Comparison of ENCODE assay signal across 15 cellular contexts in the genomic region with DNA sequence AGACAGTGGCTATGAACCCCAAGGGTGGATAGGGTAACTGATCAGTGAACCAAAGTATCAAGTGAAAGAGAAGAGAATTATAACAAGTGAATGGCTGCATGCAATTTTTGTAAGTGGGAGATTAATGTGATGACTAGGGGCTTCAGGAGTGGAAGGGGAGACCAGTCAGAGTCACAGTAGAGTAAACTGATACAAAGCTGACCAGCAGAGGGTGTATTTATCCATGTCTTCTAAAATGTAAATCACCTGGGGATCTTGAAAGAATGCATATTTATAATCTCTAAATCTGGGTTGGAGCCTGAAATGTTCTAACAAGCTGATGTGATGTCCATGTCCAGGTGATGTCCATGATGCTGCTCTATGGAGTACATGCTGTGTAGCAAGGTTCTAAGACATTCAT.
A peak's percentile ranks its signal among the peaks of the same experiment; 100 is the strongest.
DNase-seq lines count a peak whose midpoint lies in the region; ATAC-seq, FAIRE-seq and TF ChIP-seq lines count a peak whose summit lies in the region.
"Had no signal": no experiment of that assay in that cellular context is flagged by ENCODE, and none has a peak within 500 bp of the region (broad histone marks: within the 10 kb centered on the region; RNA-seq: fewer than 3 reads in every experiment).

No MANE protein-coding gene starts in this region.

- peaks cover 2% of the 10 kb centered on the region for H3K36me3 Mint-ChIP-seq in astrocyte (ENCODE audit: low read depth, unreplicated experiment)
- H3K36me3 Mint-ChIP-seq: IgD-negative memory B cell had no signal

- H3K4me1 Mint-ChIP-seq in astrocyte (ENCODE audit: low read depth, unreplicated experiment) = no peaks in the 10 kb centered on the region
- H3K4me1 Mint-ChIP-seq: activated B cell treated with CpG ODN at 0.5 μM for 24 hours; central memory CD8-positive, alpha-beta T cell; IgD-negative memory B cell had no signal

- H3K36me3 ChIP-seq in KMS-11 (ENCODE audit: insufficient read depth) (no peaks in the 10 kb centered on the region), astrocyte (ENCODE audit: insufficient read depth, low read length) (no peaks in the 10 kb centered on the region), colonic mucosa (no peaks in the 10 kb centered on the region)

- DNase-seq in COR-L47 (lab: John Stamatoyannopoulos, UW) = peak; percentile 20
- no peak for DNase-seq in astrocyte (ENCODE audit: low read depth)
- peak; percentile 51 for DNase-seq in left kidney (ENCODE audit: low read depth, low spot score)
- no peak for DNase-seq in 8988T
- no peak for DNase-seq in colonic mucosa
- no peak for DNase-seq in mucosa of gallbladder (ENCODE audit: low spot score)
- DNase-seq: activated B cell treated with CpG ODN at 0.5 μM for 24 hours, H7, islet precursor cell, NCI-H2171 had no signal

- H3K4me1 ChIP-seq in KMS-11 (ENCODE audit: low read depth, poor library complexity, severe bottlenecking) (no peaks in the 10 kb centered on the region), astrocyte (ENCODE audit: insufficient read depth, low read length) (no peaks in the 10 kb centered on the region), colonic mucosa (no peaks in the 10 kb centered on the region)

- H3K4me2 ChIP-seq in KMS-11 (no peak overlapping the region), astrocyte (ENCODE audit: low read length) (no peak overlapping the region)

- H3K27me3 Mint-ChIP-seq in astrocyte (ENCODE audit: low read depth, unreplicated experiment) = no peaks in the 10 kb centered on the region
- H3K27me3 Mint-ChIP-seq: activated B cell treated with CpG ODN at 0.5 μM for 24 hours; central memory CD8-positive, alpha-beta T cell; IgD-negative memory B cell had no signal

- TF ChIP-seq CTCF in KMS-11 (conservative IDR thresholded peaks at IDR 0.05; ENCODE audit: low read depth, low read length) (0 out of 2 replicates have a peak, but pooled peaks have one; percentile 24), astrocyte (IDR thresholded peaks at IDR 0.05; ENCODE audit: insufficient read depth, low read depth, low read length) (peak; percentile 30), colonic mucosa (IDR thresholded peaks at IDR 0.05) (no peak)

- H3K79me2 ChIP-seq in KMS-11 (ENCODE audit: insufficient read depth, low read depth) (no peaks in the 10 kb centered on the region), astrocyte (ENCODE audit: insufficient read depth, low read length) (no peaks in the 10 kb centered on the region)

- no peak overlapping the region for H3K9ac ChIP-seq in KMS-11
- H3K9ac ChIP-seq in astrocyte (ENCODE audit: low read length) = no peak overlapping the region
- no peak overlapping the region for H3K9ac ChIP-seq in colonic mucosa (ENCODE audit: low read depth in 2 of 2, low read length in 2 of 2)

- no peak overlapping the region for H3K4me3 Mint-ChIP-seq in astrocyte (ENCODE audit: unreplicated experiment)
- H3K4me3 Mint-ChIP-seq: activated B cell treated with CpG ODN at 0.5 μM for 24 hours; central memory CD8-positive, alpha-beta T cell; IgD-negative memory B cell had no signal

- no peak overlapping the region for H3K4me3 ChIP-seq in KMS-11 (IDR thresholded peaks at IDR 0.05; ENCODE audit: insufficient read depth, low read depth, low read length)
- no peak overlapping the region for H3K4me3 ChIP-seq in astrocyte (ENCODE audit: insufficient read depth, low read depth, low read length)
- no peak overlapping the region for H3K4me3 ChIP-seq in colonic mucosa

- H3K9me3 Mint-ChIP-seq in astrocyte (ENCODE audit: unreplicated experiment) = peaks cover 10% of the 10 kb centered on the region

- H3K27ac ChIP-seq in KMS-11 = no peak overlapping the region
- no peak overlapping the region for H3K27ac ChIP-seq in astrocyte (ENCODE audit: low read depth, low read length)
- H3K27ac ChIP-seq in colonic mucosa = no peak overlapping the region

- H2AFZ ChIP-seq in KMS-11 (ENCODE audit: low read depth) (no peak overlapping the region), astrocyte (ENCODE audit: low read depth, low read length) (no peak overlapping the region)

- H3K27me3 ChIP-seq in KMS-11 (ENCODE audit: insufficient read depth, low read depth) (no peaks in the 10 kb centered on the region), astrocyte (ENCODE audit: insufficient read depth, low read length) (no peaks in the 10 kb centered on the region), colonic mucosa (no peaks in the 10 kb centered on the region)

- ATAC-seq in GM18511 (IDR thresholded peaks at IDR 0.05; ENCODE audit: unreplicated experiment) = no peak

- H4K20me1 ChIP-seq in KMS-11 (ENCODE audit: insufficient read depth) = no peaks in the 10 kb centered on the region
- no peaks in the 10 kb centered on the region for H4K20me1 ChIP-seq in astrocyte (ENCODE audit: insufficient read depth, low read length)

- intact Hi-C loops in colonic mucosa (cut with DNase I) = no loop called here

- H3K9me3 ChIP-seq in astrocyte (ENCODE audit: insufficient read depth, low read depth, low read length) = no peaks in the 10 kb centered on the region
- H3K9me3 ChIP-seq in colonic mucosa = no peaks in the 10 kb centered on the region

- no peak overlapping the region for H3K27ac Mint-ChIP-seq in astrocyte (ENCODE audit: unreplicated experiment)
- H3K27ac Mint-ChIP-seq: activated B cell treated with CpG ODN at 0.5 μM for 24 hours, IgD-negative memory B cell had no signal

- FAIRE-seq in astrocyte (lab: Jason Lieb, UNC) = no peak
- FAIRE-seq: GM19239 had no signal

Comparison
In these comparisons a context has a peak if more than half of its experiments do, and no peak if none do; other contexts are left out.
1. DNase-seq: peak in COR-L47 (single experiment) and left kidney (single experiment); none in astrocyte (single experiment), 8988T (single experiment), colonic mucosa (single experiment) and mucosa of gallbladder (single experiment).